ENCODE assay signal across 8 cellular contexts in genomic region chr1:154182342-154183044, GRCh38. TPM values are rescaled to one million over a fixed set of nuclear protein-coding genes. Genes with fewer than 3 reads are reported as not detected.
DNase-seq lines count a peak whose midpoint lies in the region; ATAC-seq, FAIRE-seq and TF ChIP-seq lines count a peak whose summit lies in the region.

No MANE protein-coding gene starts in this region.

- peak; percentile 86 for DNase-seq in A172 (ENCODE audit: low spot score)
- DNase-seq in GM18507 (ENCODE audit: extremely low spot score, insufficient read length, low read depth) = peak; percentile 29
- DNase-seq in NCI-H748 treated with DMSO at 0.1 percent for 48 hours (lab: John Stamatoyannopoulos, UW) = peak; percentile 43
- peak; percentile 58 to 82 (median 77) for DNase-seq in activated CD8-positive, alpha-beta memory T cell treated with anti-CD3 and anti-CD28 coated beads for 48 hours (ENCODE audit: low read depth in 2 of 3, low spot score in 2 of 3)
- DNase-seq in mesothelial cell of epicardium (ENCODE audit: low spot score in 2 of 2, unreplicated experiment in 2 of 2) = peak; percentile 26 to 55
- peak; percentile 87 for DNase-seq in stimulated activated CD8-positive, alpha-beta memory T cell treated with anti-CD3 and anti-CD28 coated beads, Interleukin-15, amount 100 ng/mL, for 48 hours (ENCODE audit: low read depth in 2 of 2)

- no peaks in the 10 kb centered on the region for H3K9me3 Mint-ChIP-seq in mesothelial cell of epicardium

- no peaks in the 10 kb centered on the region for H3K27me3 ChIP-seq in endocrine pancreas (ENCODE audit: control insufficient read depth, insufficient read depth, low read length)

- H3K27ac Mint-ChIP-seq in mesothelial cell of epicardium = peak overlapping the region; percentile 100

- TF ChIP-seq CTCF in mesothelial cell of epicardium (IDR thresholded peaks at IDR 0.05; ENCODE audit: unreplicated experiment) = no peak

- H3K4me3 Mint-ChIP-seq in mesothelial cell of epicardium = peak overlapping the region; percentile 100

- peak; percentile 48 for ATAC-seq in HG03045 (IDR thresholded peaks at IDR 0.05; ENCODE audit: unreplicated experiment)

- no peaks in the 10 kb centered on the region for H3K9me3 ChIP-seq in endocrine pancreas (ENCODE audit: control insufficient read depth, low read length)

- no peaks in the 10 kb centered on the region for H3K36me3 Mint-ChIP-seq in mesothelial cell of epicardium

- H3K27me3 Mint-ChIP-seq in mesothelial cell of epicardium (ENCODE audit: low read depth) = no peaks in the 10 kb centered on the region

- FAIRE-seq in GM18507 (lab: Jason Lieb, UNC) = peak; percentile 90

- H3K4me3 ChIP-seq in endocrine pancreas (ENCODE audit: control insufficient read depth, insufficient read depth, low read length) = peak overlapping the region; percentile 88

- H3K4me1 Mint-ChIP-seq in mesothelial cell of epicardium = peaks cover 52% of the 10 kb centered on the region

- peak overlapping the region; percentile 95 for H3K9ac ChIP-seq in endocrine pancreas (ENCODE audit: control insufficient read depth, insufficient read depth, low read length)

- H3K36me3 ChIP-seq in endocrine pancreas (ENCODE audit: control insufficient read depth, insufficient read depth, low read length) = no peaks in the 10 kb centered on the region

- peaks cover 25% of the 10 kb centered on the region for H3K4me1 ChIP-seq in endocrine pancreas (ENCODE audit: control insufficient read depth, insufficient read depth, low read length)

RNA-seq across cellular contexts. Expression of gene TPM3, which starts 9.4 kb away (rescaled TPM):
- 1,673 and 1,769 TPM in 2 replicates for total RNA-seq in A172 (2014; rRNA removed; shearing (Covaris generic))
- 194 to 208 TPM (median 197 TPM) in 3 replicates for total RNA-seq in mesothelial cell of epicardium

RNA-seq across cellular contexts. Expression of gene CFAP141, which starts 23.6 kb away (rescaled TPM):
- not detected in 2 replicates for total RNA-seq in A172 (2014; rRNA removed; shearing (Covaris generic))
- not detected in 3 replicates for total RNA-seq in mesothelial cell of epicardium

RNA-seq across cellular contexts. Expression of gene NUP210L, which starts 27.6 kb away (rescaled TPM):
- total RNA-seq in A172 (2014; rRNA removed; shearing (Covaris generic)) = not detected in 2 replicates
- 0.04 to 0.07 TPM (median 0.07 TPM) in 3 replicates for total RNA-seq in mesothelial cell of epicardium

RNA-seq across cellular contexts. Expression of gene UBAP2L, which starts 38.3 kb away (rescaled TPM):
- total RNA-seq in A172 (2014; rRNA removed; shearing (Covaris generic)) = 116 and 148 TPM in 2 replicates
- 265 to 283 TPM (median 271 TPM) in 3 replicates for total RNA-seq in mesothelial cell of epicardium

Comparison
In these comparisons a context has a peak if more than half of its experiments do, and no peak if none do; other contexts are left out.
1. Peak in every context shown above with its lines: DNase-seq, ATAC-seq and H3K4me3 ChIP-seq.
2. DNase-seq: peak in every context shown above with its lines; median percentile 87 in stimulated activated CD8-positive, alpha-beta memory T cell treated with anti-CD3 and anti-CD28 coated beads, Interleukin-15, amount 100 ng/mL, for 48 hours; 86 in A172; 77 in activated CD8-positive, alpha-beta memory T cell treated with anti-CD3 and anti-CD28 coated beads for 48 hours; 43 in NCI-H748 treated with DMSO at 0.1 percent for 48 hours; 40 in mesothelial cell of epicardium; 29 in GM18507.